13 cellular contexts compared by ENCODE assay signal in genomic region chr14:61586539-61587396, GRCh38.
A peak's percentile ranks its signal among the peaks of the same experiment; 100 is the strongest.
DNase-seq lines count a peak whose midpoint lies in the region; ATAC-seq, FAIRE-seq and TF ChIP-seq lines count a peak whose summit lies in the region.
"Had no signal": no experiment of that assay in that cellular context is flagged by ENCODE, and none has a peak within 500 bp of the region (broad histone marks: within the 10 kb centered on the region; RNA-seq: fewer than 3 reads in every experiment).

No MANE protein-coding gene starts in this region.

- no peak for DNase-seq in activated naive CD8-positive, alpha-beta T cell treated with anti-CD3 and anti-CD28 coated beads, Interleukin-2, amount 10 ng/mL, durations not matched to agents 7 days and 5 days
- DNase-seq in activated naive CD8-positive, alpha-beta T cell treated with anti-CD3 and anti-CD28 coated beads for 36 hours = no peak
- DNase-seq in endothelial cell of umbilical vein (ENCODE audit: low read depth, low spot score) (no peak), upper lobe of right lung (no peak), NCI-H1417 treated with DMSO at 0.1 percent for 48 hours (lab: John Stamatoyannopoulos, UW) (no peak), NCI-H1048 (lab: John Stamatoyannopoulos, UW) (no peak), NCI-H2107 (lab: John Stamatoyannopoulos, UW) (no peak)
- DNase-seq: activated CD8-positive, alpha-beta memory T cell treated with anti-CD3 and anti-CD28 coated beads, Interleukin-2, amount 50 U/mL, for 4 hours; DMS53; NCI-H2081 had no signal

- TF ChIP-seq CTCF in endothelial cell of umbilical vein (IDR thresholded peaks at IDR 0.05; ENCODE audit: extremely low read depth in 1 of 2, insufficient read depth in 1 of 2, low read depth in 1 of 2, low read length in 2 of 2) = no peak
- no peak for TF ChIP-seq CTCF in upper lobe of right lung (IDR thresholded peaks at IDR 0.05)

- ATAC-seq in activated naive CD8-positive, alpha-beta T cell treated with anti-CD3 and anti-CD28 coated beads, Interleukin-2, amount 10 ng/mL, durations not matched to agents 7 days and 5 days (ENCODE audit: low read depth) = no peak
- no peak for ATAC-seq in upper lobe of right lung
- ATAC-seq: Panc1 had no signal

- H3K4me2 ChIP-seq in endothelial cell of umbilical vein (ENCODE audit: insufficient read depth, low read length) = no peak overlapping the region

- TF ChIP-seq POLR2A in endothelial cell of umbilical vein (IDR thresholded peaks at IDR 0.05; ENCODE audit: low read depth, low read length) = no peak

- no peak overlapping the region for H3K4me3 Mint-ChIP-seq in activated naive CD8-positive, alpha-beta T cell treated with anti-CD3 and anti-CD28 coated beads, Interleukin-2, amount 10 ng/mL, durations not matched to agents 7 days and 5 days
- H3K4me3 Mint-ChIP-seq in activated naive CD8-positive, alpha-beta T cell treated with anti-CD3 and anti-CD28 coated beads for 36 hours = no peak overlapping the region

- BruUV-seq in endothelial cell of umbilical vein (replicated peaks; lab: Mats Ljungman, UMichigan) = no TSS peak

- H3K27me3 ChIP-seq in endothelial cell of umbilical vein (ENCODE audit: control insufficient read depth in 2 of 2, insufficient read depth in 2 of 2, low read length in 2 of 2) = no peaks in the 10 kb centered on the region
- H3K27me3 ChIP-seq in muscle layer of colon (ENCODE audit: control insufficient read depth in 1 of 2, insufficient read depth in 2 of 2, low read length in 2 of 2) = no peaks in the 10 kb centered on the region
- H3K27me3 ChIP-seq in upper lobe of right lung = no peaks in the 10 kb centered on the region

- no peaks in the 10 kb centered on the region for H3K27me3 Mint-ChIP-seq in activated naive CD8-positive, alpha-beta T cell treated with anti-CD3 and anti-CD28 coated beads, Interleukin-2, amount 10 ng/mL, durations not matched to agents 7 days and 5 days
- no peaks in the 10 kb centered on the region for H3K27me3 Mint-ChIP-seq in activated naive CD8-positive, alpha-beta T cell treated with anti-CD3 and anti-CD28 coated beads for 36 hours

- peaks cover 5% of the 10 kb centered on the region for H3K9me3 Mint-ChIP-seq in activated naive CD8-positive, alpha-beta T cell treated with anti-CD3 and anti-CD28 coated beads, Interleukin-2, amount 10 ng/mL, durations not matched to agents 7 days and 5 days
- H3K9me3 Mint-ChIP-seq in activated naive CD8-positive, alpha-beta T cell treated with anti-CD3 and anti-CD28 coated beads for 36 hours = no peaks in the 10 kb centered on the region

- peaks cover 48% of the 10 kb centered on the region for H3K4me1 Mint-ChIP-seq in activated naive CD8-positive, alpha-beta T cell treated with anti-CD3 and anti-CD28 coated beads, Interleukin-2, amount 10 ng/mL, durations not matched to agents 7 days and 5 days
- H3K4me1 Mint-ChIP-seq in activated naive CD8-positive, alpha-beta T cell treated with anti-CD3 and anti-CD28 coated beads for 36 hours = peaks cover 35% of the 10 kb centered on the region

- H3K9ac ChIP-seq in endothelial cell of umbilical vein (replicated peaks; ENCODE audit: extremely low read depth, insufficient read depth, low read length) (no peak overlapping the region), muscle layer of colon (ENCODE audit: low read length) (no peak overlapping the region)

- FAIRE-seq in endothelial cell of umbilical vein (lab: Jason Lieb, UNC) = no peak

- H2AFZ ChIP-seq in endothelial cell of umbilical vein (ENCODE audit: low read depth, low read length) = no peak overlapping the region

- H3K27ac Mint-ChIP-seq in activated naive CD8-positive, alpha-beta T cell treated with anti-CD3 and anti-CD28 coated beads, Interleukin-2, amount 10 ng/mL, durations not matched to agents 7 days and 5 days = peak overlapping the region; percentile 32
- H3K27ac Mint-ChIP-seq in activated naive CD8-positive, alpha-beta T cell treated with anti-CD3 and anti-CD28 coated beads for 36 hours = no peak overlapping the region

- intact Hi-C loops in endothelial cell of umbilical vein (cut with micrococcal nuclease) (loop anchor here (1.0 kb wide), 1 partner anchor 24 kb away; no protein-coding TSS in a partner anchor), upper lobe of right lung (cut with DNase I) (no loop called here)

- H3K4me1 ChIP-seq in endothelial cell of umbilical vein (ENCODE audit: control insufficient read depth, extremely low read depth, insufficient read depth, low read length) = peaks cover 17% of the 10 kb centered on the region
- peaks cover 33% of the 10 kb centered on the region for H3K4me1 ChIP-seq in muscle layer of colon (ENCODE audit: insufficient read depth, low read length)
- peaks cover 21% of the 10 kb centered on the region for H3K4me1 ChIP-seq in upper lobe of right lung

- H3K27ac ChIP-seq in endothelial cell of umbilical vein (ENCODE audit: insufficient read depth, low read depth, low read length) = peak overlapping the region; percentile 22
- peak overlapping the region; percentile 41 for H3K27ac ChIP-seq in muscle layer of colon (ENCODE audit: low read depth, low read length)
- peak overlapping the region; percentile 45 for H3K27ac ChIP-seq in upper lobe of right lung
- H3K27ac ChIP-seq: 22Rv1 had no signal

- H3K9me1 ChIP-seq in endothelial cell of umbilical vein (replicated peaks; ENCODE audit: control insufficient read depth, extremely low read depth, insufficient read depth, low read length) = no peaks in the 10 kb centered on the region

- H3K79me2 ChIP-seq in endothelial cell of umbilical vein (ENCODE audit: control insufficient read depth, insufficient read depth, low read length) = no peaks in the 10 kb centered on the region

- peaks cover 5% of the 10 kb centered on the region for H3K36me3 Mint-ChIP-seq in activated naive CD8-positive, alpha-beta T cell treated with anti-CD3 and anti-CD28 coated beads, Interleukin-2, amount 10 ng/mL, durations not matched to agents 7 days and 5 days
- no peaks in the 10 kb centered on the region for H3K36me3 Mint-ChIP-seq in activated naive CD8-positive, alpha-beta T cell treated with anti-CD3 and anti-CD28 coated beads for 36 hours

- H4K20me1 ChIP-seq in endothelial cell of umbilical vein (replicated peaks; ENCODE audit: control insufficient read depth, extremely low read depth, insufficient read depth, low read length) = no peaks in the 10 kb centered on the region

- POLR2A ChIA-PET in activated naive CD8-positive, alpha-beta T cell treated with anti-CD3 and anti-CD28 coated beads, Interleukin-2, amount 10 ng/mL, durations not matched to agents 7 days and 5 days (lab: Charles Lee) = no interaction called here
- POLR2A ChIA-PET in endothelial cell of umbilical vein (lab: Charles Lee) = interaction anchor here (1.0 kb wide), 1 partner anchor 25 kb away, joined by 3 read pairs; no protein-coding TSS in a partner anchor

- dilution Hi-C loops in endothelial cell of umbilical vein (cut with MboI; ENCODE audit: extremely low pct_ligation_motif_present, low sequenced_read_pairs) = no loop called here

- H3K36me3 ChIP-seq in endothelial cell of umbilical vein (ENCODE audit: control insufficient read depth in 2 of 2, extremely low read depth in 1 of 2, insufficient read depth in 2 of 2, low read length in 2 of 2) (no peaks in the 10 kb centered on the region), muscle layer of colon (ENCODE audit: insufficient read depth, low read length) (no peaks in the 10 kb centered on the region), upper lobe of right lung (no peaks in the 10 kb centered on the region)

- no peak overlapping the region for H3K4me3 ChIP-seq in endothelial cell of umbilical vein (replicated peaks in 1 of 3; ENCODE audit: insufficient read depth in 1 of 3, low read depth in 1 of 3, low read length in 3 of 3)
- no peak overlapping the region for H3K4me3 ChIP-seq in muscle layer of colon (ENCODE audit: low read depth in 1 of 2, low read length in 2 of 2)
- no peak overlapping the region for H3K4me3 ChIP-seq in upper lobe of right lung

- H3K9me3 ChIP-seq in endothelial cell of umbilical vein (replicated peaks; ENCODE audit: control insufficient read depth, insufficient read depth, low read length) = no peaks in the 10 kb centered on the region
- H3K9me3 ChIP-seq in muscle layer of colon (ENCODE audit: low read length) = no peaks in the 10 kb centered on the region
- H3K9me3 ChIP-seq in upper lobe of right lung = no peaks in the 10 kb centered on the region

- CTCF ChIA-PET in endothelial cell of umbilical vein (lab: Charles Lee) = interaction anchor here (1.2 to 2.1 kb wide), 6 partner anchors 10 to 30 kb away, joined by 3 to 10 read pairs (median 6); no protein-coding TSS in a partner anchor

TF ChIP-seq in endothelial cell of umbilical vein, 7 proteins besides CTCF, POLR2A, EP300 and RAD21:
- TF ChIP-seq FOS (IDR thresholded peaks at IDR 0.05; ENCODE audit: borderline replicate concordance, insufficient read depth, low read length) = peak; percentile 47
- TF ChIP-seq MYC (IDR thresholded peaks at IDR 0.05; ENCODE audit: low read depth, low read length) = no peak
